Comparison of ENCODE assay signal across 10 cellular contexts in the genomic region with DNA sequence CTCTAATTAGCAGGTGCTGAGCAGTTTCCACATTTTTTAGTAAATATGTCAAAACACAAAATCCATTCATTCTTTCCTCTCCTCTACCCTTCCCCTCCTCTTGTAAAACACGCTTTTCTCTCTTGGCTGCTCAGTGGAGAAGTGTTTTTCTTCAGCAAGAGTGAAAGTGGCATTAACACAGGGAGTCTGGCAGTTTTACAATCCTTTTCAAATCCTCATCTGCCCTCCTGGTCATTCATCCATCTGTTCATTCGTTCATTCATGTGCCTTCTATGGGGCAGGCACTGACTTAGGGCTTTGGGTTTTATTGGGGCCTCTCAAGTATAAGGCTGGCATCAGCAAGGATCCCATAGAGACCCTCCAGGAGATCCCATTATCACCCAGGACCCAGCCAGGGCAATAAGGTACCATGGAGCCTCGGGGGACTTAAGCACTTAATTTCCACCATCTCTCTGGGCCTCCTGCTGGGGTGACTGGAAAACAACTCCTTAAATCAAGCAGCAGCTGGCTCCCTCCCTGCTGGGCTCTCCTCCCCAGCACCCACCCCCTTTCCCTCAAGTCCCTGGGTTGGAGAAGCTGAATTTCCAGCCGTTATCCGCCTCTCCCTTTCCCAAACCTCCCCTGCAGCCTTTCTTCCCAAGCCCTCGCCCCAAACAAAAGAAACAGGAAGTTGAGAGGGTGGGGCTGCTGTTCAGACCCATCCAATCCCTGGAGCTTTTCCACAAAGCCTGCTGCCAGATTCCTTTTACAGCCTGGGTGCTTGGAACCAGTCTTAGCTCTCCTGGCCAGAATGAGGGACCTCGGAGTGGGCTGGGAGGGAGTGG. TPM values are rescaled to one million over a fixed set of nuclear protein-coding genes. Genes with fewer than 3 reads are reported as not detected.
DNase-seq lines count a peak whose midpoint lies in the region; ATAC-seq and TF ChIP-seq lines count a peak whose summit lies in the region.
"Had no signal": no experiment of that assay in that cellular context is flagged by ENCODE, and none has a peak within 500 bp of the region (broad histone marks: within the 10 kb centered on the region; RNA-seq: fewer than 3 reads in every experiment).

No MANE protein-coding gene starts in this region.

- WGBS in esophagus muscularis mucosa: 33% methylated on average over 7 of the region's 7 CpGs

- DNase-seq in GM03348 (ENCODE audit: low spot score): peak; percentile 82
- DNase-seq in NCI-H446 treated with DMSO at 0.1 percent for 48 hours (lab: John Stamatoyannopoulos, UW): peak; percentile 95
- DNase-seq in esophagus muscularis mucosa (ENCODE audit: extremely low spot score): peak; percentile 83
- peak; percentile 91 for DNase-seq in neural progenitor cell (ENCODE audit: low spot score)
- DNase-seq in GOT3 (lab: John Stamatoyannopoulos, UW): no peak
- no peak for DNase-seq in midbrain (lab: John Stamatoyannopoulos, UW)
- no peak for DNase-seq in stimulated activated naive CD8-positive, alpha-beta T cell treated with anti-CD3 and anti-CD28 coated beads, Interleukin-15, amount 100 ng/mL, for 72 hours
- no peak for DNase-seq in HT-29 (ENCODE audit: low spot score)

- H4K20me1 ChIP-seq in neural progenitor cell (ENCODE audit: low read depth): no peaks in the 10 kb centered on the region

- H3K4me3 ChIP-seq in esophagus muscularis mucosa (peak overlapping the region in 1 of 4 donors; percentile 2), neural progenitor cell (no peak overlapping the region)

- intact Hi-C loops in esophagus muscularis mucosa (cut with DNase I): no loop called here

- peak overlapping the region; percentile 55 for H3K4me3 Mint-ChIP-seq in neural progenitor cell
- H3K4me3 Mint-ChIP-seq in stimulated activated naive CD8-positive, alpha-beta T cell treated with anti-CD3 and anti-CD28 coated beads, Interleukin-15, amount 100 ng/mL, for 72 hours: no peak overlapping the region
- H3K4me3 Mint-ChIP-seq: stimulated activated effector memory CD8-positive, alpha-beta T cell treated with anti-CD3 and anti-CD28 coated beads, Interleukin-12 subunit alpha, Interleukin-12 subunit beta, amount 100 ng/mL, for 72 hours had no signal

- peaks cover 27% of the 10 kb centered on the region for H3F3A ChIP-seq in neural progenitor cell (ENCODE audit: low read depth)

- no peaks in the 10 kb centered on the region for H3K27me3 ChIP-seq in esophagus muscularis mucosa
- no peaks in the 10 kb centered on the region for H3K27me3 ChIP-seq in neural progenitor cell

- H3K27ac ChIP-seq in esophagus muscularis mucosa (replicated peaks in 1 of 4) (peak overlapping the region in 3 of 4 donors; percentile 28 to 45 (median 40)), neural progenitor cell (peak overlapping the region; percentile 90)
- H3K27ac ChIP-seq: VCaP had no signal

- peaks cover 28% of the 10 kb centered on the region for H3K4me1 Mint-ChIP-seq in neural progenitor cell
- peaks cover 18% of the 10 kb centered on the region for H3K4me1 Mint-ChIP-seq in stimulated activated naive CD8-positive, alpha-beta T cell treated with anti-CD3 and anti-CD28 coated beads, Interleukin-15, amount 100 ng/mL, for 72 hours

- H3K36me3 ChIP-seq in esophagus muscularis mucosa: no peaks in the 10 kb centered on the region
- H3K36me3 ChIP-seq in neural progenitor cell: no peaks in the 10 kb centered on the region

- no peaks in the 10 kb centered on the region for H3K79me2 ChIP-seq in neural progenitor cell (ENCODE audit: low read depth)

- TF ChIP-seq POLR2A in esophagus muscularis mucosa (IDR thresholded peaks at IDR 0.05; ENCODE audit: low read depth): no peak

- no peak for TF ChIP-seq EP300 in esophagus muscularis mucosa (IDR thresholded peaks at IDR 0.05)

- ATAC-seq in stimulated activated naive CD8-positive, alpha-beta T cell treated with anti-CD3 and anti-CD28 coated beads, Interleukin-15, amount 100 ng/mL, for 72 hours: no peak
- ATAC-seq: stimulated activated effector memory CD8-positive, alpha-beta T cell treated with anti-CD3 and anti-CD28 coated beads, Interleukin-12 subunit alpha, Interleukin-12 subunit beta, amount 100 ng/mL, for 72 hours had no signal

- H2AFZ ChIP-seq in neural progenitor cell (replicated peaks): peak overlapping the region; percentile 65

- H3K4me1 ChIP-seq in esophagus muscularis mucosa (peaks cover 16 to 27% (median 24%) of the 10 kb centered on the region in 4 donors), neural progenitor cell (peaks cover 32% of the 10 kb centered on the region)

- no peaks in the 10 kb centered on the region for H3K9me3 Mint-ChIP-seq in neural progenitor cell
- H3K9me3 Mint-ChIP-seq in stimulated activated naive CD8-positive, alpha-beta T cell treated with anti-CD3 and anti-CD28 coated beads, Interleukin-15, amount 100 ng/mL, for 72 hours: peaks cover 6 to 7% of the 10 kb centered on the region in 2 donors
- H3K9me3 Mint-ChIP-seq: stimulated activated effector memory CD8-positive, alpha-beta T cell treated with anti-CD3 and anti-CD28 coated beads, Interleukin-12 subunit alpha, Interleukin-12 subunit beta, amount 100 ng/mL, for 72 hours had no signal

- no peaks in the 10 kb centered on the region for H3K36me3 Mint-ChIP-seq in neural progenitor cell
- H3K36me3 Mint-ChIP-seq: stimulated activated effector memory CD8-positive, alpha-beta T cell treated with anti-CD3 and anti-CD28 coated beads, Interleukin-12 subunit alpha, Interleukin-12 subunit beta, amount 100 ng/mL, for 72 hours had no signal

- peak overlapping the region; percentile 65 for H3K4me2 ChIP-seq in neural progenitor cell

- H3K9me3 ChIP-seq in esophagus muscularis mucosa: no peaks in the 10 kb centered on the region
- no peaks in the 10 kb centered on the region for H3K9me3 ChIP-seq in neural progenitor cell (ENCODE audit: low read depth)

- TF ChIP-seq CTCF in esophagus muscularis mucosa (IDR thresholded peaks at IDR 0.05): peak in 1 of 3 experiments; percentile 3
- TF ChIP-seq CTCF in neural progenitor cell (IDR thresholded peaks at IDR 0.05): no peak

- no peak overlapping the region for H3K9ac ChIP-seq in neural progenitor cell

- H3K27me3 Mint-ChIP-seq in neural progenitor cell (ENCODE audit: insufficient read depth, low read depth): no peaks in the 10 kb centered on the region
- H3K27me3 Mint-ChIP-seq in stimulated activated naive CD8-positive, alpha-beta T cell treated with anti-CD3 and anti-CD28 coated beads, Interleukin-15, amount 100 ng/mL, for 72 hours: no peaks in the 10 kb centered on the region

- H3K27ac Mint-ChIP-seq in neural progenitor cell: peak overlapping the region; percentile 67
- no peak overlapping the region for H3K27ac Mint-ChIP-seq in stimulated activated naive CD8-positive, alpha-beta T cell treated with anti-CD3 and anti-CD28 coated beads, Interleukin-15, amount 100 ng/mL, for 72 hours
- H3K27ac Mint-ChIP-seq: stimulated activated effector memory CD8-positive, alpha-beta T cell treated with anti-CD3 and anti-CD28 coated beads, Interleukin-12 subunit alpha, Interleukin-12 subunit beta, amount 100 ng/mL, for 72 hours had no signal

RNA-seq across cellular contexts. Expression of a gene that starts 32.6 kb away (rescaled TPM):
- not detected for total RNA-seq in esophagus muscularis mucosa
- total RNA-seq in neural progenitor cell (ENCODE audit: low replicate concordance): 0.26 and 0.46 TPM in 2 replicates
- total RNA-seq in HT-29 (2014; rRNA removed; shearing (Covaris generic)): not detected in 2 replicates

Comparison
In these comparisons a context has a peak if more than half of its experiments do, and no peak if none do; other contexts are left out.
1. DNase-seq: peak in GM03348 (single experiment), NCI-H446 treated with DMSO at 0.1 percent for 48 hours (single experiment), esophagus muscularis mucosa (single experiment) and neural progenitor cell (single experiment); none in GOT3 (single experiment), midbrain (single experiment), stimulated activated naive CD8-positive, alpha-beta T cell treated with anti-CD3 and anti-CD28 coated beads, Interleukin-15, amount 100 ng/mL, for 72 hours (0 of 2) and HT-29 (single experiment).